In genomic region chr7:131109011-131109756, GRCh38 we compare ENCODE assay signal across 8 cellular contexts.
DNase-seq lines count a peak whose midpoint lies in the region; ATAC-seq lines count a peak whose summit lies in the region.

No MANE protein-coding gene starts in this region.

- intact Hi-C loops in activated naive CD4-positive, alpha-beta T cell treated with anti-CD3 and anti-CD28 coated beads for 36 hours (cut with micrococcal nuclease), result loop anchor here (2.0 to 5.0 kb wide), 5 partner anchors 194 to 927 kb away; partner anchors contain the start of gene CEP41
- intact Hi-C loops in activated T-helper 2 cell treated with anti-CD3 and anti-CD28 coated beads, Interferon-gamma antibody, Interleukin-2, Interleukin-4, amounts not matched to agents 10 μg/mL and 5 μg/mL and 100 μg/mL, durations not matched to agents 14 hours and 24 hours and 36 hours (cut with micrococcal nuclease), result loop anchor here (2.0 to 5.0 kb wide), 4 partner anchors 36 to 392 kb away; no protein-coding TSS in a partner anchor

- CTCF ChIA-PET in activated naive CD4-positive, alpha-beta T cell treated with anti-CD3 and anti-CD28 coated beads for 36 hours (lab: Charles Lee), result interaction anchor here (0.8 to 1.6 kb wide), 8 partner anchors 13 to 271 kb away, joined by 3 to 7 read pairs (median 4); no protein-coding TSS in a partner anchor

- H3K9ac ChIP-seq in stomach smooth muscle (ENCODE audit: low read length in 2 of 2), result peak overlapping the region; percentile 69 to 100

- H3K27ac Mint-ChIP-seq in activated naive CD4-positive, alpha-beta T cell treated with anti-CD3 and anti-CD28 coated beads for 36 hours, result peak overlapping the region; percentile 86
- peak overlapping the region; percentile 97 for H3K27ac Mint-ChIP-seq in activated T-helper 2 cell treated with anti-CD3 and anti-CD28 coated beads, Interferon-gamma antibody, Interleukin-2, Interleukin-4, amounts not matched to agents 10 μg/mL and 5 μg/mL and 100 μg/mL, durations not matched to agents 14 hours and 24 hours and 36 hours

- DNase-seq in activated naive CD4-positive, alpha-beta T cell treated with anti-CD3 and anti-CD28 coated beads for 36 hours, result no peak
- DNase-seq in activated naive CD4-positive, alpha-beta T cell treated with anti-CD3 and anti-CD28 coated beads, Interleukin-2, amount 50 U/mL, for 16 hours, result no peak
- no peak for DNase-seq in activated T-helper 2 cell treated with anti-CD3 and anti-CD28 coated beads, Interferon-gamma antibody, Interleukin-2, Interleukin-4, amounts not matched to agents 10 μg/mL and 5 μg/mL and 100 μg/mL, durations not matched to agents 14 hours and 24 hours and 36 hours (ENCODE audit: low spot score)
- DNase-seq in foreskin melanocyte, result no peak

- H3K4me3 ChIP-seq in iPS-18c (ENCODE audit: insufficient read depth, low read depth, low read length), result peak overlapping the region; percentile 55
- H3K4me3 ChIP-seq in stomach smooth muscle (ENCODE audit: low read length in 2 of 2), result peak overlapping the region; percentile 95 to 97

- ATAC-seq in HG03108 (IDR thresholded peaks at IDR 0.05; ENCODE audit: unreplicated experiment), result no peak
- ATAC-seq in GM18861 (IDR thresholded peaks at IDR 0.05; ENCODE audit: unreplicated experiment), result no peak

- H3K4me1 Mint-ChIP-seq in activated naive CD4-positive, alpha-beta T cell treated with anti-CD3 and anti-CD28 coated beads for 36 hours (ENCODE audit: low read depth), result peaks cover 42% of the 10 kb centered on the region
- peaks cover 50% of the 10 kb centered on the region for H3K4me1 Mint-ChIP-seq in activated T-helper 2 cell treated with anti-CD3 and anti-CD28 coated beads, Interferon-gamma antibody, Interleukin-2, Interleukin-4, amounts not matched to agents 10 μg/mL and 5 μg/mL and 100 μg/mL, durations not matched to agents 14 hours and 24 hours and 36 hours (ENCODE audit: low read depth)

- H3K36me3 Mint-ChIP-seq in activated naive CD4-positive, alpha-beta T cell treated with anti-CD3 and anti-CD28 coated beads for 36 hours (ENCODE audit: low read depth), result peaks cover 5% of the 10 kb centered on the region
- peaks cover 20% of the 10 kb centered on the region for H3K36me3 Mint-ChIP-seq in activated T-helper 2 cell treated with anti-CD3 and anti-CD28 coated beads, Interferon-gamma antibody, Interleukin-2, Interleukin-4, amounts not matched to agents 10 μg/mL and 5 μg/mL and 100 μg/mL, durations not matched to agents 14 hours and 24 hours and 36 hours (ENCODE audit: low read depth)

- H3K9me3 ChIP-seq in iPS-18c (ENCODE audit: control insufficient read depth, insufficient read depth, low read length), result no peaks in the 10 kb centered on the region
- no peaks in the 10 kb centered on the region for H3K9me3 ChIP-seq in stomach smooth muscle (ENCODE audit: control insufficient read depth in 2 of 2, low read length in 2 of 2)

- H3K36me3 ChIP-seq in stomach smooth muscle (ENCODE audit: control insufficient read depth in 2 of 2, insufficient read depth in 2 of 2, low read length in 2 of 2), result no peaks in the 10 kb centered on the region

- no peaks in the 10 kb centered on the region for H3K9me3 Mint-ChIP-seq in activated naive CD4-positive, alpha-beta T cell treated with anti-CD3 and anti-CD28 coated beads for 36 hours
- H3K9me3 Mint-ChIP-seq in activated T-helper 2 cell treated with anti-CD3 and anti-CD28 coated beads, Interferon-gamma antibody, Interleukin-2, Interleukin-4, amounts not matched to agents 10 μg/mL and 5 μg/mL and 100 μg/mL, durations not matched to agents 14 hours and 24 hours and 36 hours, result no peaks in the 10 kb centered on the region

- peak overlapping the region; percentile 99 for H3K27ac ChIP-seq in stomach smooth muscle (ENCODE audit: low read length)

- H3K27me3 ChIP-seq in stomach smooth muscle (ENCODE audit: control insufficient read depth in 1 of 2, insufficient read depth in 2 of 2, low read length in 2 of 2), result no peaks in the 10 kb centered on the region

- peaks cover 23% of the 10 kb centered on the region for H3K4me1 ChIP-seq in stomach smooth muscle (ENCODE audit: control insufficient read depth, insufficient read depth, low read length)

- H3K27me3 Mint-ChIP-seq in activated naive CD4-positive, alpha-beta T cell treated with anti-CD3 and anti-CD28 coated beads for 36 hours (ENCODE audit: low read depth), result peaks cover 2% of the 10 kb centered on the region
- peaks cover 5% of the 10 kb centered on the region for H3K27me3 Mint-ChIP-seq in activated T-helper 2 cell treated with anti-CD3 and anti-CD28 coated beads, Interferon-gamma antibody, Interleukin-2, Interleukin-4, amounts not matched to agents 10 μg/mL and 5 μg/mL and 100 μg/mL, durations not matched to agents 14 hours and 24 hours and 36 hours (ENCODE audit: low read depth)

- H3K4me3 Mint-ChIP-seq in activated naive CD4-positive, alpha-beta T cell treated with anti-CD3 and anti-CD28 coated beads for 36 hours, result peak overlapping the region; percentile 98
- H3K4me3 Mint-ChIP-seq in activated T-helper 2 cell treated with anti-CD3 and anti-CD28 coated beads, Interferon-gamma antibody, Interleukin-2, Interleukin-4, amounts not matched to agents 10 μg/mL and 5 μg/mL and 100 μg/mL, durations not matched to agents 14 hours and 24 hours and 36 hours (ENCODE audit: low read depth), result peak overlapping the region; percentile 98
